Comparison of ENCODE assay signal across 1 cellular context in the genomic region with DNA sequence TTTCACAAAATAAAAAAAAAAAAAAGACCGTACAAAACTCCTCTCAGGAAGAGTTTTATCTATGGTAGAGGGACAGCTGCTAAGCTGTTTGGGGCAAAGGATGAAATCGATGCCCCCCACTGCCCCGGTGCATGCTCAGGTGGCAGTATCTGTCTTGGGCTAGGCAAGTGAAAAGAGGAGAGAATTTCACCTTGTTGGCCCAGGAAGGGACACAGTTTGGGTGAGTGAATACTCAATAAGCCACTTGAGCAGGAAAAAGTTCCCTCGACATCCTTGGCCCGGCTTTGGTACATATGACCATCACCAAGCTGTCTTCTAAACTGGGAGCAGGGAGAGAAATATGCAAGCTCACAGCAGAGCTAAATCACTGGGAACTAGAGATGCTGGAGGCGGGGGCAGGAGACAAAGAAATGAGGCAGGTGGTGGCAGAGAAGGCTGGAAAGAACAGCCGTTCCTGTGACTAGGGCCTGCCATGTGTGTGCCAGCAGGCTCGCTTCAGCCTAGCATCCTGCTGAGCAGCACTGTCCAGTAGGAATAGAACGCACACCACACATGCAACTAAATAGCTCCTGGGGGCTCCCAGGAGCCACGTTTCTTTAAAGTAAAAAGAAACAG.
TF ChIP-seq lines count a peak whose summit lies in the region.

No MANE protein-coding gene starts in this region.

TF ChIP-seq in HepG2, 621 proteins besides CTCF, POLR2A, EP300 and RAD21:
- TF ChIP-seq, protein P1, sequence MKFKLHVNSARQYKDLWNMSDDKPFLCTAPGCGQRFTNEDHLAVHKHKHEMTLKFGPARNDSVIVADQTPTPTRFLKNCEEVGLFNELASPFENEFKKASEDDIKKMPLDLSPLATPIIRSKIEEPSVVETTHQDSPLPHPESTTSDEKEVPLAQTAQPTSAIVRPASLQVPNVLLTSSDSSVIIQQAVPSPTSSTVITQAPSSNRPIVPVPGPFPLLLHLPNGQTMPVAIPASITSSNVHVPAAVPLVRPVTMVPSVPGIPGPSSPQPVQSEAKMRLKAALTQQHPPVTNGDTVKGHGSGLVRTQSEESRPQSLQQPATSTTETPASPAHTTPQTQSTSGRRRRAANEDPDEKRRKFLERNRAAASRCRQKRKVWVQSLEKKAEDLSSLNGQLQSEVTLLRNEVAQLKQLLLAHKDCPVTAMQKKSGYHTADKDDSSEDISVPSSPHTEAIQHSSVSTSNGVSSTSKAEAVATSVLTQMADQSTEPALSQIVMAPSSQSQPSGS (CRISPR knock-in tag; IDR thresholded peaks at IDR 0.05), result no peak
- TF ChIP-seq CENPT (CRISPR knock-in tag; IDR thresholded peaks at IDR 0.05; ENCODE audit: low read depth) (no peak), ZNF891 (CRISPR knock-in tag; IDR thresholded peaks at IDR 0.05) (no peak), ZNF18 (CRISPR knock-in tag; IDR thresholded peaks at IDR 0.05; ENCODE audit: insufficient replicate concordance) (no peak), CHD2 (IDR thresholded peaks at IDR 0.05; ENCODE audit: low read depth, low read length) (no peak), ZNF234 (CRISPR knock-in tag; conservative IDR thresholded peaks at IDR 0.05) (no peak), MTA1 (CRISPR knock-in tag; IDR thresholded peaks at IDR 0.05; ENCODE audit: borderline replicate concordance) (no peak), HIVEP1 (CRISPR knock-in tag; IDR thresholded peaks at IDR 0.05) (no peak), ZIK1 (CRISPR knock-in tag; IDR thresholded peaks at IDR 0.05; ENCODE audit: borderline replicate concordance, low read depth) (no peak), ZNF317 (CRISPR knock-in tag; IDR thresholded peaks at IDR 0.05) (no peak), HNRNPL (IDR thresholded peaks at IDR 0.05; ENCODE audit: low read depth, low read length) (no peak), ZNF781 (CRISPR knock-in tag; IDR thresholded peaks at IDR 0.05; ENCODE audit: borderline replicate concordance, not compliant biosample characterization) (no peak), ISL2 (CRISPR knock-in tag; IDR thresholded peaks at IDR 0.05) (no peak), ZFP82 (CRISPR knock-in tag; IDR thresholded peaks at IDR 0.05; ENCODE audit: borderline replicate concordance) (no peak), POGZ (CRISPR knock-in tag; IDR thresholded peaks at IDR 0.05) (no peak), KMT2B (CRISPR knock-in tag; IDR thresholded peaks at IDR 0.05) (no peak)
- TF ChIP-seq, protein P2, sequence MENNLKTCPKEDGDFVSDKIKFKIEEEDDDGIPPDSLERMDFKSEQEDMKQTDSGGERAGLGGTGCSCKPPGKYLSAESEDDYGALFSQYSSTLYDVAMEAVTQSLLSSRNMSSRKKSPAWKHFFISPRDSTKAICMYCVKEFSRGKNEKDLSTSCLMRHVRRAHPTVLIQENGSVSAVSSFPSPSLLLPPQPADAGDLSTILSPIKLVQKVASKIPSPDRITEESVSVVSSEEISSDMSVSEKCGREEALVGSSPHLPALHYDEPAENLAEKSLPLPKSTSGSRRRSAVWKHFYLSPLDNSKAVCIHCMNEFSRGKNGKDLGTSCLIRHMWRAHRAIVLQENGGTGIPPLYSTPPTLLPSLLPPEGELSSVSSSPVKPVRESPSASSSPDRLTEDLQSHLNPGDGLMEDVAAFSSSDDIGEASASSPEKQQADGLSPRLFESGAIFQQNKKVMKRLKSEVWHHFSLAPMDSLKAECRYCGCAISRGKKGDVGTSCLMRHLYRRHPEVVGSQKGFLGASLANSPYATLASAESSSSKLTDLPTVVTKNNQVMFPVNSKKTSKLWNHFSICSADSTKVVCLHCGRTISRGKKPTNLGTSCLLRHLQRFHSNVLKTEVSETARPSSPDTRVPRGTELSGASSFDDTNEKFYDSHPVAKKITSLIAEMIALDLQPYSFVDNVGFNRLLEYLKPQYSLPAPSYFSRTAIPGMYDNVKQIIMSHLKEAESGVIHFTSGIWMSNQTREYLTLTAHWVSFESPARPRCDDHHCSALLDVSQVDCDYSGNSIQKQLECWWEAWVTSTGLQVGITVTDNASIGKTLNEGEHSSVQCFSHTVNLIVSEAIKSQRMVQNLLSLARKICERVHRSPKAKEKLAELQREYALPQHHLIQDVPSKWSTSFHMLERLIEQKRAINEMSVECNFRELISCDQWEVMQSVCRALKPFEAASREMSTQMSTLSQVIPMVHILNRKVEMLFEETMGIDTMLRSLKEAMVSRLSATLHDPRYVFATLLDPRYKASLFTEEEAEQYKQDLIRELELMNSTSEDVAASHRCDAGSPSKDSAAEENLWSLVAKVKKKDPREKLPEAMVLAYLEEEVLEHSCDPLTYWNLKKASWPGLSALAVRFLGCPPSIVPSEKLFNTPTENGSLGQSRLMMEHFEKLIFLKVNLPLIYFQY (CRISPR knock-in tag; IDR thresholded peaks at IDR 0.05; ENCODE audit: borderline replicate concordance), result no peak
- TF ChIP-seq, protein P3, sequence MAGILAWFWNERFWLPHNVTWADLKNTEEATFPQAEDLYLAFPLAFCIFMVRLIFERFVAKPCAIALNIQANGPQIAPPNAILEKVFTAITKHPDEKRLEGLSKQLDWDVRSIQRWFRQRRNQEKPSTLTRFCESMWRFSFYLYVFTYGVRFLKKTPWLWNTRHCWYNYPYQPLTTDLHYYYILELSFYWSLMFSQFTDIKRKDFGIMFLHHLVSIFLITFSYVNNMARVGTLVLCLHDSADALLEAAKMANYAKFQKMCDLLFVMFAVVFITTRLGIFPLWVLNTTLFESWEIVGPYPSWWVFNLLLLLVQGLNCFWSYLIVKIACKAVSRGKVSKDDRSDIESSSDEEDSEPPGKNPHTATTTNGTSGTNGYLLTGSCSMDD (CRISPR knock-in tag; IDR thresholded peaks at IDR 0.05), result no peak
- TF ChIP-seq, protein P4, sequence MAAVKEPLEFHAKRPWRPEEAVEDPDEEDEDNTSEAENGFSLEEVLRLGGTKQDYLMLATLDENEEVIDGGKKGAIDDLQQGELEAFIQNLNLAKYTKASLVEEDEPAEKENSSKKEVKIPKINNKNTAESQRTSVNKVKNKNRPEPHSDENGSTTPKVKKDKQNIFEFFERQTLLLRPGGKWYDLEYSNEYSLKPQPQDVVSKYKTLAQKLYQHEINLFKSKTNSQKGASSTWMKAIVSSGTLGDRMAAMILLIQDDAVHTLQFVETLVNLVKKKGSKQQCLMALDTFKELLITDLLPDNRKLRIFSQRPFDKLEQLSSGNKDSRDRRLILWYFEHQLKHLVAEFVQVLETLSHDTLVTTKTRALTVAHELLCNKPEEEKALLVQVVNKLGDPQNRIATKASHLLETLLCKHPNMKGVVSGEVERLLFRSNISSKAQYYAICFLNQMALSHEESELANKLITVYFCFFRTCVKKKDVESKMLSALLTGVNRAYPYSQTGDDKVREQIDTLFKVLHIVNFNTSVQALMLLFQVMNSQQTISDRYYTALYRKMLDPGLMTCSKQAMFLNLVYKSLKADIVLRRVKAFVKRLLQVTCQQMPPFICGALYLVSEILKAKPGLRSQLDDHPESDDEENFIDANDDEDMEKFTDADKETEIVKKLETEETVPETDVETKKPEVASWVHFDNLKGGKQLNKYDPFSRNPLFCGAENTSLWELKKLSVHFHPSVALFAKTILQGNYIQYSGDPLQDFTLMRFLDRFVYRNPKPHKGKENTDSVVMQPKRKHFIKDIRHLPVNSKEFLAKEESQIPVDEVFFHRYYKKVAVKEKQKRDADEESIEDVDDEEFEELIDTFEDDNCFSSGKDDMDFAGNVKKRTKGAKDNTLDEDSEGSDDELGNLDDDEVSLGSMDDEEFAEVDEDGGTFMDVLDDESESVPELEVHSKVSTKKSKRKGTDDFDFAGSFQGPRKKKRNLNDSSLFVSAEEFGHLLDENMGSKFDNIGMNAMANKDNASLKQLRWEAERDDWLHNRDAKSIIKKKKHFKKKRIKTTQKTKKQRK (IDR thresholded peaks at IDR 0.05; ENCODE audit: low read length), result no peak
